ENCODE assay signal across 31 cellular contexts in the genomic region with DNA sequence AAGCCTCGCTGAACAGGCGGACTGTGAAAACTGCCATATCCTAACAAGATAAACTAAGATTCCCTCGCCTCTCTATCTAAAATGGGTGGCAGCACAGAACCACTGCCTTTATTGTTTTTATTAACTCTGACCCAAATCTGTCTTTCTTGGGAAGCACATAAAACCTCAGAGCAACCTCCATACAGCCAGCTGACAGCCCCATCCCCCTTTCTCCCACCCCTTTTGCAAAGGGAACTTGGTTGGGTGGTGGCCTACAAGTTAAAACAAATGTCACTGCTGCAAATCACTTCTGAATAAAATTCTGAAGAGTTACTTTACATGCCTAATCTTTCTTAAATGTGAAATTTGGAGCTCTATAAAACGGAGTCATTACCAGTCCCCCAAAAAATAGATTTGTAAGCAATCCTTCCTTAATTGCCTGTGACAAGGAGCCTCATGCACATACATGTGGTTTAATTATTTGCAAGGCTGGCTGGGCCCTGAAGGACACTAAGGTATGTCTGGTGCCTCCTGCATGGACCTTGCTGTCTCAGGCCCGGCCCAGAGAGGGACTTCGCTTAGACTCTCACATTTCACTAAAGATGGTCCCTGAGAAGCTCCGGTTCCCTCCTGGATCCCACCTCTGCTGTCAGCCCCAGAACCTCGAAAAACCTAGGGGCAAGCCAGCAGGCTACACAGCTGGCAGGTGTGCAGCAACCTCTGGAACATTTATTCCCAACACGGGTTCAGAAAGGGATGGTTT.
"Had no signal": no experiment of that assay in that cellular context is flagged by ENCODE, and none has a peak within 500 bp of the region (broad histone marks: within the 10 kb centered on the region; RNA-seq: fewer than 3 reads in every experiment).

No MANE protein-coding gene starts in this region.

- H3K27ac ChIP-seq: body of pancreas, SJCRH30, SK-N-MC had no signal

- H3K4me1 Mint-ChIP-seq: activated naive CD8-positive, alpha-beta T cell treated with anti-CD3 and anti-CD28 coated beads for 36 hours had no signal

- H3K9me3 ChIP-seq: body of pancreas, breast epithelium, MG63, SJCRH30 had no signal

- H3K27ac Mint-ChIP-seq: activated CD4-positive, alpha-beta T cell treated with anti-CD3 and anti-CD28 coated beads, Interleukin-2, amount 10 ng/mL, durations not matched to agents 24 days and 14 days; activated CD8-positive, alpha-beta T cell treated with anti-CD3 and anti-CD28 coated beads for 36 hours; activated naive CD8-positive, alpha-beta T cell treated with anti-CD3 and anti-CD28 coated beads for 36 hours; activated T-cell treated with anti-CD3 and anti-CD28 coated beads, Interleukin-2, amount 50 U/mL, for 72 hours; activated T-helper 17 cell treated with anti-CD3 and anti-CD28 coated beads, Interleukin-2, amount 50 U/mL, for 72 hours; T-helper 1 cell treated with Interleukin-12 subunit alpha and Interleukin-12 subunit beta and Interleukin-4 antibody, amounts not matched to agents 30 μg/mL and 1 μg/mL, for 36 hours; T-helper 2 cell treated with Interferon-gamma antibody and Interleukin-4, amounts not matched to agents 5 μg/mL and 100 μg/mL, for 36 hours had no signal

- H3K4me3 Mint-ChIP-seq: activated CD4-positive, alpha-beta T cell treated with anti-CD3 and anti-CD28 coated beads, Interleukin-2, amount 10 ng/mL, durations not matched to agents 24 days and 14 days; activated CD8-positive, alpha-beta T cell treated with anti-CD3 and anti-CD28 coated beads for 36 hours; activated naive CD8-positive, alpha-beta T cell treated with anti-CD3 and anti-CD28 coated beads for 36 hours; activated T-cell treated with anti-CD3 and anti-CD28 coated beads, Interleukin-2, amount 50 U/mL, for 72 hours; activated T-helper 17 cell treated with anti-CD3 and anti-CD28 coated beads, Interleukin-2, amount 50 U/mL, for 72 hours; T-helper 1 cell treated with Interleukin-12 subunit alpha and Interleukin-12 subunit beta and Interleukin-4 antibody, amounts not matched to agents 30 μg/mL and 1 μg/mL, for 36 hours; T-helper 2 cell treated with Interferon-gamma antibody and Interleukin-4, amounts not matched to agents 5 μg/mL and 100 μg/mL, for 36 hours had no signal

- DNase-seq: activated CD4-positive, alpha-beta T cell treated with anti-CD3 and anti-CD28 coated beads, Interleukin-2, amount 10 ng/mL, durations not matched to agents 24 days and 14 days; activated CD4-positive, alpha-beta T cell treated with anti-CD3 and anti-CD28 coated beads, Interleukin-2, amount 50 U/mL, for 4 hours; activated CD8-positive, alpha-beta T cell treated with anti-CD3 and anti-CD28 coated beads for 36 hours; activated effector memory CD4-positive, alpha-beta T cell treated with anti-CD3 and anti-CD28 coated beads, Interleukin-2, amount 50 U/mL, for 16 hours; activated naive CD4-positive, alpha-beta T cell; activated naive CD4-positive, alpha-beta T cell treated with anti-CD3 and anti-CD28 coated beads, Interleukin-2, amount 50 U/mL, for 16 hours; activated naive CD8-positive, alpha-beta T cell treated with anti-CD3 and anti-CD28 coated beads for 36 hours; activated T-cell treated with anti-CD3 and anti-CD28 coated beads, Interleukin-2, amount 50 U/mL, for 1 hour; activated T-cell treated with anti-CD3 and anti-CD28 coated beads, Interleukin-2, amount 50 U/mL, for 72 hours; amygdala; body of pancreas; Kasumi-1; KG1; MG63; NCI-H1048; NCI-H1105 treated with DMSO at 0.1 percent for 48 hours; NCI-H1436; NCI-H1694; NCI-H1930; NCI-H345; NCI-H524 treated with DMSO at 0.1 percent for 48 hours; NCI-H748 treated with DMSO at 0.1 percent for 48 hours; NK-92 treated with Interleukin-12 subunit alpha and Interleukin-12 subunit beta, amount 100 ng/mL, for 24 hours; PC-3; SHP77; SJCRH30 had no signal

- H3K9me3 Mint-ChIP-seq: activated CD4-positive, alpha-beta T cell treated with anti-CD3 and anti-CD28 coated beads, Interleukin-2, amount 10 ng/mL, durations not matched to agents 24 days and 14 days; activated CD8-positive, alpha-beta T cell treated with anti-CD3 and anti-CD28 coated beads for 36 hours; activated naive CD8-positive, alpha-beta T cell treated with anti-CD3 and anti-CD28 coated beads for 36 hours; activated T-cell treated with anti-CD3 and anti-CD28 coated beads, Interleukin-2, amount 50 U/mL, for 72 hours; activated T-helper 17 cell treated with anti-CD3 and anti-CD28 coated beads, Interleukin-2, amount 50 U/mL, for 72 hours; T-helper 1 cell treated with Interleukin-12 subunit alpha and Interleukin-12 subunit beta and Interleukin-4 antibody, amounts not matched to agents 30 μg/mL and 1 μg/mL, for 36 hours; T-helper 2 cell treated with Interferon-gamma antibody and Interleukin-4, amounts not matched to agents 5 μg/mL and 100 μg/mL, for 36 hours had no signal

- H3K36me3 ChIP-seq: breast epithelium had no signal

- H3K4me3 ChIP-seq: body of pancreas, breast epithelium, MG63, SJCRH30, SK-N-MC had no signal

- ATAC-seq: activated CD8-positive, alpha-beta T cell treated with anti-CD3 and anti-CD28 coated beads for 36 hours; activated T-cell treated with anti-CD3 and anti-CD28 coated beads, Interleukin-2, amount 50 U/mL, for 72 hours; activated T-helper 17 cell treated with anti-CD3 and anti-CD28 coated beads, Interleukin-2, amount 50 U/mL, for 72 hours; body of pancreas; PC-3 had no signal

- H3K27me3 Mint-ChIP-seq: activated T-helper 17 cell treated with anti-CD3 and anti-CD28 coated beads, Interleukin-2, amount 50 U/mL, for 72 hours had no signal

- H3K36me3 Mint-ChIP-seq: activated naive CD8-positive, alpha-beta T cell treated with anti-CD3 and anti-CD28 coated beads for 36 hours had no signal

- H3K27me3 ChIP-seq: body of pancreas, breast epithelium, MG63, SJCRH30 had no signal
